ENCODE assay signal across 11 cellular contexts in the genomic region with DNA sequence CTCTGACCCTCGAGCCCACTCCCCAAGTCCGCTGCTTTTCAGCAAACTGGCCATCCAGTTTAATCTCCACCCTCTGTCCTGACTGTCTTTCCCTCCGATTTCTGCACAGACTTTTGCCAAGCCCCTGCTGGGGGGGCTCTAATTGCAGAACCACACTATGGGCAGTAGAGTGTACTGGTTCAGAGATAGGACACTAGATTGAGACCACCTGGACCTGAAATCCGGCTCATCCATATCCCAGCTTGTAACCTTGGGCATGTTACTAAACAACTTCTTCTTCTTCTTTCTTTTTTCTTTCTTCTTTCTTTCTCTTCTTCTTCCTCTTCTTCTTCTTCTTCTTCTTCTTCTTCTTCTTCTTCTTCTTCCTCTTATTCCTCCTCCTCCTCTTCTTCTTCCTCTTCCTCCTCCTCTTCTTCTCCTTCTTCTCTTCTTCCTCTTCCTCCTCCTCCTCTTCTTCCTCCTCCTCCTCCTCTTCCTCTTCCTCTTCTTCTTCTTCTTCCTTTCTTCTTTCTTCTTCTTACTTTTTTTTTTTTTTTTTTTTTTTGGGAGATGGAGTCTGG. TPM values are rescaled to one million over a fixed set of nuclear protein-coding genes. Genes with fewer than 3 reads are reported as not detected.
A peak's percentile ranks its signal among the peaks of the same experiment; 100 is the strongest.
DNase-seq lines count a peak whose midpoint lies in the region; ATAC-seq, FAIRE-seq and TF ChIP-seq lines count a peak whose summit lies in the region.
"Had no signal": no experiment of that assay in that cellular context is flagged by ENCODE, and none has a peak within 500 bp of the region (broad histone marks: within the 10 kb centered on the region; RNA-seq: fewer than 3 reads in every experiment).

No MANE protein-coding gene starts in this region.

- TF ChIP-seq POLR2A in A549 (IDR thresholded peaks at IDR 0.05; ENCODE audit: low read length) (no peak), heart left ventricle (IDR thresholded peaks at IDR 0.05) (no peak)

- CTCF ChIA-PET in A549 (lab: Yijun Ruan, JAX), result interaction anchor here (0.7 to 11.4 kb wide), 65 partner anchors 8 to 313 kb away, joined by 3 to 341 read pairs (median 5); a partner anchor contains a TSS
- CTCF ChIA-PET in CD8-positive, alpha-beta T cell (lab: Charles Lee), result interaction anchor here (0.7 to 3.0 kb wide), 14 partner anchors 17 to 239 kb away, joined by 3 to 10 read pairs (median 3); a partner anchor contains a TSS
- CTCF ChIA-PET in WTC11 (lab: Charles Lee), result interaction anchor here (0.6 to 11.9 kb wide), 53 partner anchors 8 to 1113 kb away, joined by 3 to 233 read pairs (median 5); a partner anchor contains a TSS

- H3K4me1 Mint-ChIP-seq in CD8-positive, alpha-beta T cell (ENCODE audit: low read depth), result peaks cover 20% of the 10 kb centered on the region
- H3K4me1 Mint-ChIP-seq in WTC11, result peaks cover 19% of the 10 kb centered on the region

- ATAC-seq in A549 (peak; percentile 58 to 63), WTC11 (no peak), lower lobe of right lung (no peak), heart left ventricle (no peak)
- peak; percentile 13 for ATAC-seq in CD8-positive, alpha-beta T cell

- no peaks in the 10 kb centered on the region for H3K9me3 Mint-ChIP-seq in CD8-positive, alpha-beta T cell
- no peaks in the 10 kb centered on the region for H3K9me3 Mint-ChIP-seq in WTC11

- peaks cover 36% of the 10 kb centered on the region for H3K27me3 ChIP-seq in CD8-positive, alpha-beta T cell (ENCODE audit: insufficient read depth, low read length)
- peaks cover 45% of the 10 kb centered on the region for H3K27me3 ChIP-seq in lower lobe of right lung (ENCODE audit: low read depth)
- H3K27me3 ChIP-seq in dorsolateral prefrontal cortex, result peaks cover 0 to 59% (median 47%) of the 10 kb centered on the region in 45 donors
- H3K27me3 ChIP-seq in heart left ventricle, result peaks cover 24 to 62% (median 46%) of the 10 kb centered on the region in 9 donors
- H3K27me3 ChIP-seq: ovary had no signal

- DNase-seq in A549 (ENCODE audit: low read depth in 1 of 2, low spot score in 1 of 2) (no peak), WTC11 (ENCODE audit: low spot score) (no peak), lower lobe of right lung (no peak), GM13977 (ENCODE audit: low spot score) (no peak), AG08396 (ENCODE audit: low spot score) (no peak), dorsolateral prefrontal cortex (no peak), heart left ventricle (no peak)
- DNase-seq in CD8-positive, alpha-beta T cell, result no peak

- FAIRE-seq in A549 (lab: Jason Lieb, UNC), result no peak

- POLR2A ChIA-PET in A549 (lab: Yijun Ruan, JAX), result interaction anchor here (0.6 to 1.1 kb wide), 5 partner anchors 32 to 200 kb away, joined by 3 to 9 read pairs (median 3); a partner anchor contains a TSS
- POLR2A ChIA-PET in CD8-positive, alpha-beta T cell (lab: Charles Lee), result no interaction called here
- POLR2A ChIA-PET in WTC11 (lab: Charles Lee), result interaction anchor here (1.0 kb wide), 1 partner anchor 176 kb away, joined by 3 read pairs; no protein-coding TSS in a partner anchor

- H3K4me2 ChIP-seq in A549, result peak overlapping the region; percentile 88

- peaks cover 7% of the 10 kb centered on the region; the same call in 1 of the 3 replicates for H3K4me1 ChIP-seq in A549
- peaks cover 16% of the 10 kb centered on the region for H3K4me1 ChIP-seq in CD8-positive, alpha-beta T cell (ENCODE audit: insufficient read depth, low read length)
- H3K4me1 ChIP-seq in lower lobe of right lung, result peaks cover 30% of the 10 kb centered on the region
- peaks cover 4 to 38% (median 19%) of the 10 kb centered on the region in 12 donors for H3K4me1 ChIP-seq in heart left ventricle

- H3K36me3 Mint-ChIP-seq in CD8-positive, alpha-beta T cell, result no peaks in the 10 kb centered on the region
- no peaks in the 10 kb centered on the region for H3K36me3 Mint-ChIP-seq in WTC11

- H3K27me3 Mint-ChIP-seq in CD8-positive, alpha-beta T cell (ENCODE audit: low read depth), result peaks cover 63% of the 10 kb centered on the region
- H3K27me3 Mint-ChIP-seq in WTC11 (ENCODE audit: low read depth), result peaks cover 84% of the 10 kb centered on the region

- 0% methylated on average over 4 of the region's 4 CpGs for WGBS in A549 (ENCODE audit: missing lambda C conversion rate)
- 12 to 19% (median 16%) methylated on average over 4 of the region's 4 CpGs for WGBS in heart left ventricle, 4 donors

- TF ChIP-seq RAD21 in A549 (conservative IDR thresholded peaks at IDR 0.05 in 1 of 2, IDR thresholded peaks at IDR 0.05 in 1 of 2), result no peak

- TF ChIP-seq EP300 in A549 (IDR thresholded peaks at IDR 0.05), result no peak

- TF ChIP-seq CTCF in A549 (IDR thresholded peaks at IDR 0.05), result no peak; the same call in 1 of the 3 replicates
- TF ChIP-seq CTCF in CD8-positive, alpha-beta T cell (IDR thresholded peaks at IDR 0.05), result peak; percentile 30
- 0 out of 2 replicates have a peak, but pooled peaks have one; percentile 1 for TF ChIP-seq CTCF in WTC11 (IDR thresholded peaks at IDR 0.05)
- TF ChIP-seq CTCF in lower lobe of right lung (IDR thresholded peaks at IDR 0.05), result no peak
- TF ChIP-seq CTCF in GM13977 (IDR thresholded peaks at IDR 0.05; ENCODE audit: extremely low read depth, insufficient read depth, missing control alignments), result no peak
- TF ChIP-seq CTCF in dorsolateral prefrontal cortex (IDR thresholded peaks at IDR 0.05 in 54 of 56, conservative IDR thresholded peaks at IDR 0.05 in 2 of 56; ENCODE audit: low read depth in 1 of 56, partially characterized antibody in 56 of 56), result peak in 5 of 56 donors; percentile 0 to 9 (median 6)
- TF ChIP-seq CTCF in heart left ventricle (IDR thresholded peaks at IDR 0.05), result peak in 1 of 12 donors; percentile 4

- H3K9me3 ChIP-seq in A549 (no peaks in the 10 kb centered on the region), lower lobe of right lung (no peaks in the 10 kb centered on the region), heart left ventricle (no peaks in the 10 kb centered on the region)
- H3K9me3 ChIP-seq in CD8-positive, alpha-beta T cell (ENCODE audit: low read length), result no peaks in the 10 kb centered on the region
- H3K9me3 ChIP-seq: ovary, transverse colon had no signal

- H3K4me3 ChIP-seq in A549 (no peak overlapping the region), lower lobe of right lung (peak overlapping the region; percentile 29), dorsolateral prefrontal cortex (peak overlapping the region in 9 of 59 donors; percentile 4 to 56 (median 41)), heart left ventricle (peak overlapping the region in 3 of 12 donors; percentile 30 to 39 (median 30))
- H3K4me3 ChIP-seq in CD8-positive, alpha-beta T cell (ENCODE audit: low read depth, low read length), result peak overlapping the region; percentile 20

- no peak overlapping the region for H3K27ac Mint-ChIP-seq in CD8-positive, alpha-beta T cell
- no peak overlapping the region for H3K27ac Mint-ChIP-seq in WTC11

- H3K27ac ChIP-seq in A549 (no peak overlapping the region), lower lobe of right lung (no peak overlapping the region), dorsolateral prefrontal cortex (no peak overlapping the region), heart left ventricle (no peak overlapping the region)
- no peak overlapping the region for H3K27ac ChIP-seq in CD8-positive, alpha-beta T cell (ENCODE audit: low read depth, low read length)
- H3K27ac ChIP-seq: ovary, transverse colon had no signal

- H3K36me3 ChIP-seq in CD8-positive, alpha-beta T cell (ENCODE audit: insufficient read depth, low read length), result no peaks in the 10 kb centered on the region
- H3K36me3 ChIP-seq in lower lobe of right lung, result no peaks in the 10 kb centered on the region
- H3K36me3 ChIP-seq in heart left ventricle, result no peaks in the 10 kb centered on the region
- H3K36me3 ChIP-seq: ovary, transverse colon had no signal

- in situ Hi-C loops in GM13977 (cut with MboI; ENCODE audit: low pct_unique_long_range_greater_than_20kb, low sequenced_read_pairs, unreplicated experiment), result no loop called here

- H3K4me3 Mint-ChIP-seq in CD8-positive, alpha-beta T cell, result peak overlapping the region; percentile 45
- peak overlapping the region; percentile 68 for H3K4me3 Mint-ChIP-seq in WTC11

- intact Hi-C loops in CD8-positive, alpha-beta T cell (cut with DNase I, micrococcal nuclease), result no loop called here
- intact Hi-C loops in lower lobe of right lung (cut with DNase I), result no loop called here
- intact Hi-C loops in dorsolateral prefrontal cortex (cut with DNase I), result no loop called here
- intact Hi-C loops in heart left ventricle (cut with DNase I), result loop anchor here in 4 of 10 donors (5.0 to 10.0 kb wide), 4 partner anchors 91 to 241 kb away; no protein-coding TSS in a partner anchor

TF ChIP-seq in A549, 52 proteins besides CTCF, POLR2A, EP300 and RAD21:
- no peak for TF ChIP-seq TP53 (CRISPR knock-in tag; IDR thresholded peaks at IDR 0.05)
- no peak for TF ChIP-seq RCOR1 (IDR thresholded peaks at IDR 0.05; ENCODE audit: low read depth, low read length)

RNA-seq across cellular contexts. Expression of a gene that starts 7.7 kb away (rescaled TPM):
- polyA plus RNA-seq in A549 (2011; rRNA removed) (0.15 TPM in 1 of 2 replicates, not detected in the other), A549 (2017; fragmentation: RNase III; extraction: RNeasy Plus Mini Kit Qiagen cat#74134 plus additional on column Dnase treatment) (0.10 to 0.33 TPM (median 0.14 TPM) in 3 replicates), heart left ventricle (under 1 TPM; 0.06 to 0.42 TPM)
- 0.10 and 0.20 TPM in 2 replicates for polyA plus RNA-seq in A549 (2012; cell fraction: cytosol; rRNA removed)
- polyA plus RNA-seq in A549 (2012; cell fraction: nucleus; rRNA removed), result 0.34 and 0.40 TPM in 2 replicates
- polyA minus RNA-seq in A549 (2011; rRNA and poly(A)+ RNA removed), result not detected in 2 replicates
- total RNA-seq in CD8-positive, alpha-beta T cell, result not detected
- total RNA-seq in WTC11 (2021) (0.18 to 0.30 TPM (median 0.22 TPM) in 3 replicates), lower lobe of right lung (5.3 TPM), dorsolateral prefrontal cortex (under 1 TPM in 11 of 120 experiments, not detected in 109; 0.23 to 0.84 (median 0.42) TPM), heart left ventricle (under 1 TPM in 1 of 9 donors, not detected in 8; 0.27 TPM)
- total RNA-seq: H4 had no signal

RNA-seq across cellular contexts. Expression of a gene that starts 34.6 kb away (rescaled TPM):
- polyA plus RNA-seq in A549 (2011; rRNA removed), result 1.7 and 2.9 TPM in 2 replicates
- polyA plus RNA-seq in A549 (2012; cell fraction: cytosol; rRNA removed), result 4.2 and 5.4 TPM in 2 replicates
- 27.8 and 33.5 TPM in 2 replicates for polyA plus RNA-seq in A549 (2012; cell fraction: nucleus; rRNA removed)
- 5.0 to 7.5 TPM (median 6.3 TPM) in 3 replicates for polyA plus RNA-seq in A549 (2017; fragmentation: RNase III; extraction: RNeasy Plus Mini Kit Qiagen cat#74134 plus additional on column Dnase treatment)
- 0.79 and 1.4 TPM in 2 replicates for polyA minus RNA-seq in A549 (2011; rRNA and poly(A)+ RNA removed)
- total RNA-seq in CD8-positive, alpha-beta T cell, result not detected
- 0.89 to 1.6 TPM (median 1.0 TPM) in 3 replicates for total RNA-seq in WTC11 (2021)
- total RNA-seq in lower lobe of right lung, result 14.8 TPM
- total RNA-seq in dorsolateral prefrontal cortex, result 10 to 100 TPM in 7 of 120 experiments, 1 to 10 TPM in 113; 1.9 to 15.2 (median 5.0) TPM
- 10 to 100 TPM in 2 of 9 donors, 1 to 10 TPM in 7; 4.1 to 14.7 (median 7.5) TPM for total RNA-seq in heart left ventricle
- 1 to 10 TPM; 7.1 TPM for polyA plus RNA-seq in heart left ventricle
- total RNA-seq: H4 had no signal

Comparison
In these comparisons a context has a peak if more than half of its experiments do, and no peak if none do; other contexts are left out.
1. ATAC-seq: peak in A549 (2 of 2) and CD8-positive, alpha-beta T cell (single experiment); none in WTC11 (single experiment), lower lobe of right lung (0 of 2) and heart left ventricle (0 of 4).
2. CTCF ChIP-seq: peak in CD8-positive, alpha-beta T cell (single experiment) and WTC11 (single experiment); none in A549 (single experiment), lower lobe of right lung (single experiment) and GM13977 (single experiment).